8 cellular contexts compared by ENCODE assay signal in genomic region chr9:7536310-7536939, GRCh38.
DNase-seq lines count a peak whose midpoint lies in the region; ATAC-seq and TF ChIP-seq lines count a peak whose summit lies in the region.

No MANE protein-coding gene starts in this region.

- TF ChIP-seq POLR2A in adrenal gland (IDR thresholded peaks at IDR 0.05): no peak

- peak; percentile 92 for ATAC-seq in HG03159 (IDR thresholded peaks at IDR 0.05; ENCODE audit: unreplicated experiment)

- WGBS in adrenal gland, 4 donors: 32 to 44% (median 35%) methylated on average over 4 of the region's 4 CpGs
- no CpG with 5 or more reads among the region's 4 CpGs for WGBS in iPS DF 6.9 (ENCODE audit: insufficient coverage, insufficient read length)

- H3K27me3 ChIP-seq in adrenal gland: no peaks in the 10 kb centered on the region
- no peaks in the 10 kb centered on the region for H3K27me3 ChIP-seq in iPS DF 6.9 (ENCODE audit: control insufficient read depth, insufficient read depth, low read length)

- intact Hi-C loops in adrenal gland (cut with DNase I): no loop called here

- H3K27ac ChIP-seq in adrenal gland (no peak overlapping the region), iPS DF 6.9 (ENCODE audit: low read length) (no peak overlapping the region)

- DNase-seq in DMS53 treated with DMSO at 0.1 percent for 48 hours (lab: John Stamatoyannopoulos, UW; ENCODE audit: unreplicated experiment) (peak; percentile 77), GM19240 (ENCODE audit: insufficient read length, low spot score) (peak; percentile 10), NCI-H748 (lab: John Stamatoyannopoulos, UW; ENCODE audit: unreplicated experiment) (peak; percentile 76), adrenal gland (peak; percentile 43 to 68 (median 61)), iPS DF 6.9 (ENCODE audit: low read depth, low spot score) (peak; percentile 48), dedifferentiated amniotic fluid mesenchymal stem cell (ENCODE audit: extremely low spot score) (no peak)
- DNase-seq in stimulated activated CD4-positive, alpha-beta T cell treated with anti-CD3 and anti-CD28 coated beads, Interleukin-4, amount 100 ng/mL, for 1 hour: peak; percentile 3

- no peaks in the 10 kb centered on the region for H3K9me3 ChIP-seq in adrenal gland (replicated peaks in 1 of 3)
- no peaks in the 10 kb centered on the region for H3K9me3 ChIP-seq in iPS DF 6.9 (ENCODE audit: control insufficient read depth, insufficient read depth, low read length)

- H3K36me3 ChIP-seq in adrenal gland (replicated peaks in 1 of 2) (no peaks in the 10 kb centered on the region), iPS DF 6.9 (ENCODE audit: control insufficient read depth, insufficient read depth, low read length) (no peaks in the 10 kb centered on the region)

- TF ChIP-seq CTCF in adrenal gland (IDR thresholded peaks at IDR 0.05): peak; percentile 49 to 70 (median 64)

- H3K4me1 ChIP-seq in adrenal gland (replicated peaks in 1 of 2) (no peaks in the 10 kb centered on the region), iPS DF 6.9 (ENCODE audit: control insufficient read depth, insufficient read depth, low read length) (no peaks in the 10 kb centered on the region)

- no peak overlapping the region for H3K4me3 ChIP-seq in adrenal gland
- no peak overlapping the region for H3K4me3 ChIP-seq in iPS DF 6.9 (ENCODE audit: low read length)
